ENCODE assay signal across 10 cellular contexts in genomic region chr14:93958567-93959238, GRCh38. TPM values are rescaled to one million over a fixed set of nuclear protein-coding genes. Genes with fewer than 3 reads are reported as not detected.
DNase-seq lines count a peak whose midpoint lies in the region; ATAC-seq and TF ChIP-seq lines count a peak whose summit lies in the region.
"Had no signal": no experiment of that assay in that cellular context is flagged by ENCODE, and none has a peak within 500 bp of the region (broad histone marks: within the 10 kb centered on the region; RNA-seq: fewer than 3 reads in every experiment).

No MANE protein-coding gene starts in this region.

- DNase-seq in HFFc6 (no peak), naive B cell (no peak), HK-2 (ENCODE audit: unreplicated experiment) (no peak), prostate gland (ENCODE audit: low spot score) (no peak)
- no peak for DNase-seq in activated CD4-positive, CD25-positive, alpha-beta regulatory T cell treated with anti-CD3 and anti-CD28 coated beads, Interleukin-2, amount 50 U/mL, for 72 hours
- DNase-seq: DMS79, NCI-H1417 had no signal

- 92% methylated on average over 6 of the region's 7 CpGs for WGBS in prostate gland

- H3K27me3 ChIP-seq in BLaER1, result no peaks in the 10 kb centered on the region
- no peaks in the 10 kb centered on the region for H3K27me3 ChIP-seq in prostate gland (replicated peaks; ENCODE audit: insufficient read depth)

- H3K4me2 ChIP-seq in BLaER1, result peak overlapping the region; percentile 91

- peaks cover 30% of the 10 kb centered on the region for H3K4me1 Mint-ChIP-seq in HFFc6 (ENCODE audit: low read depth)
- H3K4me1 Mint-ChIP-seq in activated naive CD8-positive, alpha-beta T cell (ENCODE audit: low read depth), result peaks cover 90% of the 10 kb centered on the region
- peaks cover 68 to 95% (median 92%) of the 10 kb centered on the region in 3 donors for H3K4me1 Mint-ChIP-seq in naive B cell

- no peak for TF ChIP-seq POLR2A in prostate gland (IDR thresholded peaks at IDR 0.05)

- H3K27ac ChIP-seq in BLaER1 (peak overlapping the region; percentile 88), prostate gland (no peak overlapping the region)

- H3K27me3 Mint-ChIP-seq in HFFc6 (ENCODE audit: insufficient read depth) (peaks cover 5% of the 10 kb centered on the region), naive B cell (no peaks in the 10 kb centered on the region)
- H3K27me3 Mint-ChIP-seq in activated naive CD8-positive, alpha-beta T cell, result no peaks in the 10 kb centered on the region

- no peaks in the 10 kb centered on the region for H3K9me3 ChIP-seq in BLaER1
- H3K9me3 ChIP-seq in prostate gland, result no peaks in the 10 kb centered on the region

- H3K9me3 Mint-ChIP-seq in HFFc6 (peaks cover 5% of the 10 kb centered on the region), naive B cell (no peaks in the 10 kb centered on the region)
- H3K9me3 Mint-ChIP-seq in activated naive CD8-positive, alpha-beta T cell (ENCODE audit: low read depth), result no peaks in the 10 kb centered on the region

- no peaks in the 10 kb centered on the region for H4K20me1 ChIP-seq in BLaER1

- H3K36me3 Mint-ChIP-seq in HFFc6 (ENCODE audit: low read depth), result 0 out of 2 replicates have a peak, but pooled peaks cover 5% of the 10 kb centered on the region
- peaks cover 3% of the 10 kb centered on the region for H3K36me3 Mint-ChIP-seq in activated naive CD8-positive, alpha-beta T cell
- no peaks in the 10 kb centered on the region for H3K36me3 Mint-ChIP-seq in naive B cell

- ATAC-seq in naive B cell (ENCODE audit: low read depth in 2 of 2), result no peak
- no peak for ATAC-seq in GM19455 (IDR thresholded peaks at IDR 0.05; ENCODE audit: unreplicated experiment)

- peak overlapping the region; percentile 49 for H3K9ac ChIP-seq in BLaER1

- H3K36me3 ChIP-seq in BLaER1 (no peaks in the 10 kb centered on the region), prostate gland (no peaks in the 10 kb centered on the region)

- intact Hi-C loops in prostate gland (cut with DNase I), result no loop called here

- H3K4me1 ChIP-seq in BLaER1 (peaks cover 100% of the 10 kb centered on the region), prostate gland (replicated peaks) (no peaks in the 10 kb centered on the region)

- H3K27ac Mint-ChIP-seq in HFFc6, result peak overlapping the region; percentile 98
- H3K27ac Mint-ChIP-seq in activated naive CD8-positive, alpha-beta T cell, result peak overlapping the region; percentile 100
- peak overlapping the region; percentile 88 to 98 (median 96) for H3K27ac Mint-ChIP-seq in naive B cell

- H3K4me3 Mint-ChIP-seq in HFFc6 (peak overlapping the region; percentile 56), naive B cell (peak overlapping the region in 7 of 8 donors; percentile 25 to 85 (median 70))
- H3K4me3 Mint-ChIP-seq in activated naive CD8-positive, alpha-beta T cell, result peak overlapping the region; percentile 83

- 0 out of 2 replicates have a peak overlapping the region, but pooled peaks have one; percentile 9 for H3K4me3 ChIP-seq in BLaER1
- H3K4me3 ChIP-seq in prostate gland, result no peak overlapping the region

- TF ChIP-seq CTCF in HFFc6 (IDR thresholded peaks at IDR 0.05) (no peak), prostate gland (IDR thresholded peaks at IDR 0.05) (no peak)

RNA-seq across cellular contexts. Expression of gene ASB2, which starts 17.7 kb away (rescaled TPM):
- total RNA-seq in HFFc6 (2021; fragmentation: NEBNext Ultra II Directional; extraction: Animal tissue kit (Norgen Biotek cat#: 25700)), result not detected
- polyA plus RNA-seq in naive B cell (ENCODE audit: low read depth in 6 of 6), result under 1 TPM in 3 of 6 donors, not detected in 3; 0.18 to 0.62 (median 0.29) TPM
- total RNA-seq in prostate gland, result 10 to 100 TPM; 10.3 to 17.4 TPM

RNA-seq across cellular contexts. Expression of gene FAM181A, which starts 31.6 kb away (rescaled TPM):
- total RNA-seq in HFFc6 (2021; fragmentation: NEBNext Ultra II Directional; extraction: Animal tissue kit (Norgen Biotek cat#: 25700)), result not detected
- polyA plus RNA-seq in naive B cell (ENCODE audit: low read depth in 6 of 6), result not detected
- total RNA-seq in prostate gland, result 1 to 10 TPM in 1 of 2 donors, not detected in 1; 3.1 TPM

RNA-seq across cellular contexts. Expression of gene CCDC197, which starts 38.4 kb away (rescaled TPM):
- not detected for total RNA-seq in HFFc6 (2021; fragmentation: NEBNext Ultra II Directional; extraction: Animal tissue kit (Norgen Biotek cat#: 25700))
- not detected for polyA plus RNA-seq in naive B cell (ENCODE audit: low read depth in 6 of 6)
- total RNA-seq in prostate gland, result not detected

Comparison
In these comparisons a context has a peak if more than half of its experiments do, and no peak if none do; other contexts are left out.
1. RNA of gene ASB2, which starts 17.7 kb away (total RNA-seq): 10.3 to 17.4 TPM in prostate gland; not detected in HFFc6; every median in the first group is over 10 times any median in the second.
2. Peak in every context shown above with its lines, with median percentiles within 50 percentile points of each other: H3K27ac Mint-ChIP-seq and H3K4me3 Mint-ChIP-seq.